In the genomic region with DNA sequence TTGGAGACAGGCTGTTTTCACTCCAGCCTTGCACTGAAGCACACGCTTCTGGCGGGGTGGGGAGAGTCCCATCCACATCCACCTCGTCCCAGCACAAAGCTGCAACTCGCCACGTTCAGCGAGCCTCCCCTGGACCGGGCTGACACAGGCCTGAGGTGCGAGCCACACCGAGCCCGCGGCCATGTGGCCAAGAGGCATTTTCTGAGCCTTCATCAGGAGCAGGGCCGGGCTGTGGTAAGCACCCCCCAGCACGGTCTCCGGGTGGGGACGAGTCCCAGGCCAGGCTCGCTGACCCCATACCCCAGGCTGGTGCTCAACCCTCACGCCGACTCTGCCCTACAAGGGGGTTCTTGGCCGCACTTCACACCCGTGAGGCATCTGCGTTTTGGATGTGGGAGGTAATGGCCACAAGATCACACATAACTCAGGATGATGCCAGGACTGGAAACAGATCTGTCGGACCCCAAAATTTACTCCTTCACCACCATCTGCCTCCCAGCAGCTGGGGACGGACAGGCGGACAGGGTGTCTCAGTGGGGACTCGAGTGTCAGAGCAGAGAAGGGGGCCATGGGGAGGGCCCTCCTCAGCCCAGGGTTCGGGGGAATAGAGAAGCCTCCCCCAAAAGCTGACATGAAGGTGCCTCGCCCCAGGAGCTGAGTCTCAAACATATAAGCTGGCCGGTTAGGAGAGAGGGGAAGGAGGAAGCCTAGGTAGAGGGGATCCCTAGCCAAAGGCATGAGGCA, we compare ENCODE assay signal across 23 cellular contexts.
"Had no signal": no experiment of that assay in that cellular context is flagged by ENCODE, and none has a peak within 500 bp of the region (broad histone marks: within the 10 kb centered on the region; RNA-seq: fewer than 3 reads in every experiment).

No MANE protein-coding gene starts in this region.

- H3K4me3 Mint-ChIP-seq: activated CD4-positive, alpha-beta memory T cell treated with anti-CD3 and anti-CD28 coated beads for 36 hours; activated naive CD4-positive, alpha-beta T cell treated with anti-CD3 and anti-CD28 coated beads, Interleukin-2, amount 10 ng/mL, durations not matched to agents 7 days and 5 days; mesothelial cell of epicardium; stimulated activated effector memory CD8-positive, alpha-beta T cell treated with anti-CD3 and anti-CD28 coated beads, Interleukin-12 subunit alpha, Interleukin-12 subunit beta, amount 100 ng/mL, for 72 hours had no signal

- H3K27ac Mint-ChIP-seq: activated CD4-positive, alpha-beta memory T cell treated with anti-CD3 and anti-CD28 coated beads for 36 hours; activated naive CD4-positive, alpha-beta T cell treated with anti-CD3 and anti-CD28 coated beads, Interleukin-2, amount 10 ng/mL, durations not matched to agents 7 days and 5 days; mesothelial cell of epicardium; stimulated activated effector memory CD8-positive, alpha-beta T cell treated with anti-CD3 and anti-CD28 coated beads, Interleukin-12 subunit alpha, Interleukin-12 subunit beta, amount 100 ng/mL, for 72 hours; stimulated activated naive CD8-positive, alpha-beta T cell treated with anti-CD3 and anti-CD28 coated beads, Interleukin-15, amount 100 ng/mL, for 72 hours had no signal

- H3K9me3 ChIP-seq: esophagus muscularis mucosa, gastrocnemius medialis, lower lobe of right lung, right lobe of liver, tibial artery had no signal

- H3K9me3 Mint-ChIP-seq: activated CD4-positive, alpha-beta memory T cell treated with anti-CD3 and anti-CD28 coated beads for 36 hours; activated naive CD4-positive, alpha-beta T cell treated with anti-CD3 and anti-CD28 coated beads, Interleukin-2, amount 10 ng/mL, durations not matched to agents 7 days and 5 days; mesothelial cell of epicardium; naive thymus-derived CD8-positive, alpha-beta T cell; stimulated activated effector memory CD8-positive, alpha-beta T cell treated with anti-CD3 and anti-CD28 coated beads, Interleukin-12 subunit alpha, Interleukin-12 subunit beta, amount 100 ng/mL, for 72 hours; stimulated activated naive CD8-positive, alpha-beta T cell treated with anti-CD3 and anti-CD28 coated beads, Interleukin-15, amount 100 ng/mL, for 72 hours had no signal

- H3K4me3 ChIP-seq: coronary artery, esophagus muscularis mucosa, gastrocnemius medialis, lower lobe of right lung, skin epidermis, tibial artery had no signal

- H3K36me3 Mint-ChIP-seq: activated CD4-positive, alpha-beta memory T cell treated with anti-CD3 and anti-CD28 coated beads for 36 hours; activated naive CD4-positive, alpha-beta T cell treated with anti-CD3 and anti-CD28 coated beads, Interleukin-2, amount 10 ng/mL, durations not matched to agents 7 days and 5 days; naive thymus-derived CD8-positive, alpha-beta T cell; stimulated activated effector memory CD8-positive, alpha-beta T cell treated with anti-CD3 and anti-CD28 coated beads, Interleukin-12 subunit alpha, Interleukin-12 subunit beta, amount 100 ng/mL, for 72 hours had no signal

- H3K9ac ChIP-seq: parathyroid adenoma had no signal

- H3K27me3 ChIP-seq: esophagus muscularis mucosa, gastrocnemius medialis, right lobe of liver, tibial artery had no signal

- H3K27me3 Mint-ChIP-seq: activated CD4-positive, alpha-beta memory T cell treated with anti-CD3 and anti-CD28 coated beads for 36 hours; naive thymus-derived CD8-positive, alpha-beta T cell; stimulated activated naive CD8-positive, alpha-beta T cell treated with anti-CD3 and anti-CD28 coated beads, Interleukin-15, amount 100 ng/mL, for 72 hours had no signal

- H3K27ac ChIP-seq: coronary artery, esophagus muscularis mucosa, gastrocnemius medialis, lower lobe of right lung, parathyroid adenoma, skin epidermis, tibial artery had no signal

- DNase-seq: activated CD4-positive, alpha-beta memory T cell treated with anti-CD3 and anti-CD28 coated beads for 36 hours; activated CD4-positive, alpha-beta T cell treated with anti-CD3 and anti-CD28 coated beads for 48 hours; activated CD4-positive, CD25-positive, alpha-beta regulatory T cell; activated naive CD4-positive, alpha-beta T cell treated with anti-CD3 and anti-CD28 coated beads, Interleukin-2, amount 10 ng/mL, durations not matched to agents 7 days and 5 days; activated T-cell treated with anti-CD3 and anti-CD28 coated beads, Interleukin-2, amount 50 U/mL, for 48 hours; amygdala; cerebellar nuclear complex; gastrocnemius medialis; left colon; lower lobe of right lung; naive thymus-derived CD8-positive, alpha-beta T cell; stimulated activated CD4-positive, alpha-beta T cell treated with anti-CD3 and anti-CD28 coated beads, Interleukin-2, amount 100 ng/mL, for 24 hours; stimulated activated naive CD8-positive, alpha-beta T cell treated with anti-CD3 and anti-CD28 coated beads, Interleukin-15, amount 100 ng/mL, for 72 hours; T-helper 1 cell; T-helper 9 cell; tibial artery had no signal

- ATAC-seq: gastrocnemius medialis; left colon; lower lobe of right lung; naive thymus-derived CD8-positive, alpha-beta T cell; stimulated activated effector memory CD8-positive, alpha-beta T cell treated with anti-CD3 and anti-CD28 coated beads, Interleukin-12 subunit alpha, Interleukin-12 subunit beta, amount 100 ng/mL, for 72 hours; stimulated activated naive CD8-positive, alpha-beta T cell treated with anti-CD3 and anti-CD28 coated beads, Interleukin-15, amount 100 ng/mL, for 72 hours had no signal

- H3K36me3 ChIP-seq: gastrocnemius medialis had no signal

- H2AFZ ChIP-seq: parathyroid adenoma had no signal
